ENCODE assay signal across 8 cellular contexts in genomic region chr7:44587843-44588711, GRCh38. TPM values are rescaled to one million over a fixed set of nuclear protein-coding genes. Genes with fewer than 3 reads are reported as not detected.
A peak's percentile ranks its signal among the peaks of the same experiment; 100 is the strongest.
DNase-seq lines count a peak whose midpoint lies in the region; ATAC-seq and TF ChIP-seq lines count a peak whose summit lies in the region.

No MANE protein-coding gene starts in this region.

- no peaks in the 10 kb centered on the region for H3K79me1 ChIP-seq in neuronal stem cell (ENCODE audit: low read depth, low read length)

- no peak overlapping the region for H2BK12ac ChIP-seq in neuronal stem cell (ENCODE audit: low read length)

- H3K4ac ChIP-seq in neuronal stem cell (ENCODE audit: low read length), result no peak overlapping the region

- H3K14ac ChIP-seq in neuronal stem cell (ENCODE audit: low read length), result no peak overlapping the region

- H3K4me2 ChIP-seq in GM23338, result no peak overlapping the region
- no peak overlapping the region for H3K4me2 ChIP-seq in neural cell (ENCODE audit: low read length)
- H3K4me2 ChIP-seq in neuronal stem cell (ENCODE audit: insufficient read depth, low read length, poor library complexity, severe bottlenecking), result no peak overlapping the region

- no peak overlapping the region for H4K8ac ChIP-seq in neuronal stem cell (ENCODE audit: low read depth, low read length)

- ATAC-seq in GM23338, result no peak
- no peak for ATAC-seq in GM18873 (IDR thresholded peaks at IDR 0.05; ENCODE audit: low FRiP score, unreplicated experiment)

- H4K20me1 ChIP-seq in GM23338 (replicated peaks; ENCODE audit: insufficient read depth) (no peaks in the 10 kb centered on the region), neural cell (ENCODE audit: insufficient read depth) (no peaks in the 10 kb centered on the region)

- no peak overlapping the region for H2BK5ac ChIP-seq in neuronal stem cell (ENCODE audit: low read length)

- H3K4me1 Mint-ChIP-seq in GM23338, result no peaks in the 10 kb centered on the region; the same call in 2 of the 3 replicates
- no peaks in the 10 kb centered on the region for H3K4me1 Mint-ChIP-seq in endothelial cell (ENCODE audit: unreplicated experiment)

- H3K9me3 ChIP-seq in BE2C (no peaks in the 10 kb centered on the region), neural cell (ENCODE audit: low read length) (no peaks in the 10 kb centered on the region), neuronal stem cell (replicated peaks in 1 of 2; ENCODE audit: control insufficient read depth in 2 of 2, insufficient read depth in 1 of 2, low read depth in 1 of 2, low read length in 2 of 2) (no peaks in the 10 kb centered on the region)

- H3F3A ChIP-seq in GM23338 (replicated peaks; ENCODE audit: low read depth), result no peaks in the 10 kb centered on the region
- no peaks in the 10 kb centered on the region for H3F3A ChIP-seq in neural cell (ENCODE audit: insufficient read depth, low read length, poor library complexity, severe bottlenecking)

- H3K79me2 ChIP-seq in GM23338 (replicated peaks; ENCODE audit: insufficient read depth), result no peaks in the 10 kb centered on the region
- no peaks in the 10 kb centered on the region for H3K79me2 ChIP-seq in neural cell (replicated peaks; ENCODE audit: insufficient read depth, low read length)

- H3K27ac Mint-ChIP-seq in GM23338 (no peak overlapping the region), endothelial cell (ENCODE audit: unreplicated experiment) (no peak overlapping the region)

- WGBS in neuronal stem cell (ENCODE audit: extremely low coverage in 2 of 2, insufficient read length in 2 of 2, insufficient replicate concordance in 1 of 2), 2 donors, result no CpG with 5 or more reads among the region's 6 CpGs

- H2AK5ac ChIP-seq in neuronal stem cell (ENCODE audit: low read depth, low read length), result no peak overlapping the region

- H3K18ac ChIP-seq in neuronal stem cell (ENCODE audit: low read length), result no peak overlapping the region

- no peaks in the 10 kb centered on the region for H3K9me3 Mint-ChIP-seq in GM23338
- no peaks in the 10 kb centered on the region for H3K9me3 Mint-ChIP-seq in endothelial cell (ENCODE audit: unreplicated experiment)

- TF ChIP-seq RAD21 in neural cell (conservative IDR thresholded peaks at IDR 0.05), result peak; percentile 72

- TF ChIP-seq CTCF in BE2C (IDR thresholded peaks at IDR 0.05; ENCODE audit: low read depth, low read length) (peak; percentile 75), GM23338 (conservative IDR thresholded peaks at IDR 0.05; ENCODE audit: low read depth in 2 of 2) (peak; percentile 51 to 75; a peak in 3 of 4 replicates), endothelial cell (IDR thresholded peaks at IDR 0.05; ENCODE audit: unreplicated experiment) (peak; percentile 31), neural cell (IDR thresholded peaks at IDR 0.05; ENCODE audit: poor library complexity, severe bottlenecking) (peak; percentile 67)

- no peaks in the 10 kb centered on the region; the same call in 1 of the 2 replicates for H3K4me1 ChIP-seq in BE2C
- no peaks in the 10 kb centered on the region for H3K4me1 ChIP-seq in GM23338 (ENCODE audit: insufficient read depth)
- H3K4me1 ChIP-seq in neuronal stem cell (ENCODE audit: control insufficient read depth in 2 of 2, insufficient read depth in 1 of 2, low read depth in 1 of 2, low read length in 2 of 2), result no peaks in the 10 kb centered on the region

- H3K4me3 ChIP-seq in BE2C (ENCODE audit: low read depth, low read length) (no peak overlapping the region), GM23338 (no peak overlapping the region), neural cell (ENCODE audit: low read length) (no peak overlapping the region), neuronal stem cell (ENCODE audit: low read length in 2 of 2) (no peak overlapping the region)

- H4K91ac ChIP-seq in neuronal stem cell (ENCODE audit: low read depth, low read length, poor library complexity), result no peak overlapping the region

- no peak overlapping the region for H2BK120ac ChIP-seq in neuronal stem cell (ENCODE audit: low read depth, low read length)

- no peak overlapping the region for H3K27ac ChIP-seq in GM23338 (ENCODE audit: low read depth)
- H3K27ac ChIP-seq in neural cell (ENCODE audit: low read length), result no peak overlapping the region
- H3K27ac ChIP-seq in neuronal stem cell (replicated peaks; ENCODE audit: low read length), result no peak overlapping the region

- H2AFZ ChIP-seq in GM23338 (no peak overlapping the region), neural cell (ENCODE audit: low read depth, low read length) (no peak overlapping the region), neuronal stem cell (ENCODE audit: low read length) (no peak overlapping the region)

- H3K27me3 ChIP-seq in BE2C (no peaks in the 10 kb centered on the region), GM23338 (ENCODE audit: insufficient read depth) (no peaks in the 10 kb centered on the region), neural cell (ENCODE audit: insufficient read depth, low read depth, low read length) (no peaks in the 10 kb centered on the region), neuronal stem cell (ENCODE audit: control insufficient read depth in 3 of 3, insufficient read depth in 3 of 3, low read depth in 1 of 3, low read length in 3 of 3) (no peaks in the 10 kb centered on the region)

- DNase-seq in BE2C (peak; percentile 56), GM23338 (ENCODE audit: low spot score) (peak; percentile 29), NCI-H524 (lab: John Stamatoyannopoulos, UW) (peak; percentile 29 to 71), endothelial cell (ENCODE audit: low spot score) (peak; percentile 21), neuronal stem cell (ENCODE audit: low spot score) (no peak)
- peak; percentile 61 for DNase-seq in activated CD4-positive, alpha-beta T cell treated with anti-CD3 and anti-CD28 coated beads, Interleukin-2, amount 50 U/mL, for 1 hour

- H3K9ac ChIP-seq in neural cell (ENCODE audit: low read length) (no peak overlapping the region), neuronal stem cell (ENCODE audit: low read depth, low read length, poor library complexity) (no peak overlapping the region)

- H3K27me3 Mint-ChIP-seq in GM23338 (ENCODE audit: insufficient read depth, low read depth, poor library complexity) (peaks cover under 1% of the 10 kb centered on the region), endothelial cell (ENCODE audit: unreplicated experiment) (no peaks in the 10 kb centered on the region)

- H2BK15ac ChIP-seq in neuronal stem cell (ENCODE audit: low read length), result no peak overlapping the region

- H3K9me2 ChIP-seq in GM23338 (ENCODE audit: insufficient read depth), result no peaks in the 10 kb centered on the region
- H3K9me2 ChIP-seq in neural cell (ENCODE audit: insufficient read depth, low read length), result no peaks in the 10 kb centered on the region

- H3K4me3 Mint-ChIP-seq in GM23338 (no peak overlapping the region), endothelial cell (ENCODE audit: unreplicated experiment) (no peak overlapping the region)

- no peaks in the 10 kb centered on the region for H3K36me3 Mint-ChIP-seq in GM23338 (ENCODE audit: low read depth)
- no peaks in the 10 kb centered on the region for H3K36me3 Mint-ChIP-seq in endothelial cell (ENCODE audit: low read depth, unreplicated experiment)

- TF ChIP-seq EP300 in neural cell (conservative IDR thresholded peaks at IDR 0.05; ENCODE audit: poor library complexity, severe bottlenecking), result no peak

- no peak overlapping the region for H3K23ac ChIP-seq in neuronal stem cell (ENCODE audit: low read depth, low read length, poor library complexity)

- H3K36me3 ChIP-seq in BE2C (no peaks in the 10 kb centered on the region), GM23338 (ENCODE audit: insufficient read depth) (no peaks in the 10 kb centered on the region), neural cell (ENCODE audit: insufficient read depth, low read length) (no peaks in the 10 kb centered on the region), neuronal stem cell (replicated peaks in 1 of 2; ENCODE audit: control insufficient read depth in 2 of 2, insufficient read depth in 2 of 2, low read length in 2 of 2) (no peaks in the 10 kb centered on the region)

TF ChIP-seq in GM23338, 12 proteins besides CTCF, POLR2A, EP300 and RAD21 (continues in another document):
- no peak for TF ChIP-seq NANOG (IDR thresholded peaks at IDR 0.05; ENCODE audit: borderline replicate concordance)
- TF ChIP-seq POLR2AphosphoS5 (IDR thresholded peaks at IDR 0.05; ENCODE audit: low read depth), result no peak

TF ChIP-seq in neural cell, 6 proteins besides CTCF, POLR2A, EP300 and RAD21 (continues in another document):
- no peak for TF ChIP-seq TAF1 (IDR thresholded peaks at IDR 0.05; ENCODE audit: low read depth)
- no peak for TF ChIP-seq MXI1 (conservative IDR thresholded peaks at IDR 0.05; ENCODE audit: poor library complexity, severe bottlenecking)

RNA-seq across cellular contexts. Expression of gene TMED4, which starts 6.0 kb away (rescaled TPM):
- polyA plus RNA-seq in BE2C (2012; ENCODE audit: insufficient read depth, insufficient read length, low read depth), result 183 TPM
- total RNA-seq in GM23338 (2014; rRNA removed; shearing (Covaris generic)), result 75.1 and 98.5 TPM in 2 replicates
- polyA plus RNA-seq in GM23338 (2016; fragmentation: Nextera tagmentation; extraction: Ambion mirVana) (41.8 and 43.5 TPM in 2 replicates), neural cell (158 and 202 TPM in 2 replicates)
- 79.4 TPM for total RNA-seq in endothelial cell (ENCODE audit: unreplicated experiment)
- polyA minus RNA-seq in neural cell, result 97.9 and 107 TPM in 2 replicates
- polyA plus RNA-seq in neuronal stem cell (2013, experiment 1 of 2), result 59.8 TPM
- polyA plus RNA-seq in neuronal stem cell (2013, experiment 2 of 2), result 59.6 TPM

RNA-seq across cellular contexts. Expression of gene DDX56, which starts 14.4 kb away (rescaled TPM):
- 313 TPM for polyA plus RNA-seq in BE2C (2012; ENCODE audit: insufficient read depth, insufficient read length, low read depth)
- total RNA-seq in GM23338 (2014; rRNA removed; shearing (Covaris generic)), result 70.5 and 72.3 TPM in 2 replicates
- polyA plus RNA-seq in GM23338 (2016; fragmentation: Nextera tagmentation; extraction: Ambion mirVana) (43.9 and 44.1 TPM in 2 replicates), neural cell (80.6 and 86.6 TPM in 2 replicates)
- 71.6 TPM for total RNA-seq in endothelial cell (ENCODE audit: unreplicated experiment)
- 52.0 and 56.2 TPM in 2 replicates for polyA minus RNA-seq in neural cell
- 43.0 TPM for polyA plus RNA-seq in neuronal stem cell (2013, experiment 1 of 2)
- 42.3 TPM for polyA plus RNA-seq in neuronal stem cell (2013, experiment 2 of 2)

RNA-seq across cellular contexts. Expression of gene OGDH, which starts 18.4 kb away (rescaled TPM):
- 162 TPM for polyA plus RNA-seq in BE2C (2012; ENCODE audit: insufficient read depth, insufficient read length, low read depth)
- total RNA-seq in GM23338 (2014; rRNA removed; shearing (Covaris generic)), result 74.8 and 76.9 TPM in 2 replicates
- polyA plus RNA-seq in GM23338 (2016; fragmentation: Nextera tagmentation; extraction: Ambion mirVana) (13.5 and 16.5 TPM in 2 replicates), neural cell (16.9 and 23.6 TPM in 2 replicates)
- 67.1 TPM for total RNA-seq in endothelial cell (ENCODE audit: unreplicated experiment)
- polyA minus RNA-seq in neural cell, result 49.3 and 55.3 TPM in 2 replicates
- 31.6 TPM for polyA plus RNA-seq in neuronal stem cell (2013, experiment 1 of 2)
- 31.1 TPM for polyA plus RNA-seq in neuronal stem cell (2013, experiment 2 of 2)

RNA-seq across cellular contexts. Expression of gene NPC1L1, which starts 46.9 kb away (rescaled TPM):
- not detected for polyA plus RNA-seq in BE2C (2012; ENCODE audit: insufficient read depth, insufficient read length, low read depth)
- total RNA-seq in GM23338 (2014; rRNA removed; shearing (Covaris generic)), result not detected in 2 replicates
- polyA plus RNA-seq in GM23338 (2016; fragmentation: Nextera tagmentation; extraction: Ambion mirVana) (0.03 and 0.05 TPM in 2 replicates), neural cell (0.20 TPM in 1 of 2 replicates, not detected in the other)
- not detected for total RNA-seq in endothelial cell (ENCODE audit: unreplicated experiment)
- polyA minus RNA-seq in neural cell, result not detected in 2 replicates
- polyA plus RNA-seq in neuronal stem cell (2013, experiment 1 of 2), result 0.14 TPM
- 0.15 TPM for polyA plus RNA-seq in neuronal stem cell (2013, experiment 2 of 2)
